In the genomic region with DNA sequence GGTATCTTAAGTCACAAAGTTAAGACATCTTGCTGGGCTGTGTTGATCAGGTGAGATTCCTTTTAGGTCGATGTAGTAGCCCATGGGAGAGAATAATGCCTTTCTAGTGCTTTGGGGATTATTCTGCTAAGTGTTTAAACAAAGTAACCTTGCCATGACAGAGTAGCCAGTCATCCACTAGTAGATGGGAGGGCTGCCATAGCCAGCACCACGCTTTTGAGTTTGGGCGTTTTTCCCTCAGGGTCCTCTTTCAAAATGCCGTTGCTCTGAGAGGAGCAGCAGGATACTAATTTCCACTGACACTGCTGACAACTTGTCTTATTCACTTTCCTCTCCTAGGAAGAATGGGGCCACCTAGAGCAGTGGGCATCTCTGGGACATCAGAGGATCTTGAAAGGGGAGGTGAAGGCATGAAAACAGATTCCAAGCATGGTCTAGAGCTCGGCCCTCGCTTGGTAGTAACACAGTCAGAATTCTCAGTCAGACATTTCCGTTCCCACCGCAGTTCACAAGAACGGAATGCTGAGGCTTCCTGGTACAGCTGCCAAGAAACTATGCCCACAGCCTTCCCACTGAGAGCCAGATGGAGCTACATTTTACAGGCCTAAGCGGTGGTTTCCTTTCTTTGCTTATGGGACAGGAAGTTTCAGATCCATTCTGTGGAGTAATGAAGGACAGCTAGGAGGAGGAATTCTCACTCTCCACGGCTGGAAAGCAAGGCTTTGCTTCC, we compare ENCODE assay signal across 12 cellular contexts. TPM values are rescaled to one million over a fixed set of nuclear protein-coding genes. Genes with fewer than 3 reads are reported as not detected.
DNase-seq lines count a peak whose midpoint lies in the region; ATAC-seq and TF ChIP-seq lines count a peak whose summit lies in the region.
"Had no signal": no experiment of that assay in that cellular context is flagged by ENCODE, and none has a peak within 500 bp of the region (broad histone marks: within the 10 kb centered on the region; RNA-seq: fewer than 3 reads in every experiment).

No MANE protein-coding gene starts in this region.

- CTCF ChIA-PET in Calu3 (lab: Charles Lee): interaction anchor here (0.7 to 1.1 kb wide), 2 partner anchors 15 to 702 kb away, joined by 3 to 4 read pairs; a partner anchor contains a TSS

- peaks cover 42% of the 10 kb centered on the region for H3K4me1 Mint-ChIP-seq in Calu3 (ENCODE audit: low read depth, unreplicated experiment)
- H3K4me1 Mint-ChIP-seq: memory B cell had no signal

- no peaks in the 10 kb centered on the region for H3K9me2 ChIP-seq in MM.1S (replicated peaks; ENCODE audit: insufficient read depth, low read length)

- in situ Hi-C loops in HAP-1 (cut with MboI; ENCODE audit: low sequenced_read_pairs): loop anchor here (10.0 kb wide), 1 partner anchor 592 kb away; no protein-coding TSS in a partner anchor

- H3K36me3 ChIP-seq in SJSA1 (no peaks in the 10 kb centered on the region), sigmoid colon (no peaks in the 10 kb centered on the region), HAP-1 (replicated peaks) (no peaks in the 10 kb centered on the region), MM.1S (replicated peaks; ENCODE audit: insufficient read depth, low read length) (no peaks in the 10 kb centered on the region)
- H3K36me3 ChIP-seq: adrenal gland had no signal

- H3K27me3 ChIP-seq in SJSA1 (replicated peaks) (no peaks in the 10 kb centered on the region), sigmoid colon (no peaks in the 10 kb centered on the region), HAP-1 (ENCODE audit: low read depth) (no peaks in the 10 kb centered on the region), MM.1S (replicated peaks; ENCODE audit: insufficient read depth, low read length) (no peaks in the 10 kb centered on the region)
- H3K27me3 ChIP-seq: adrenal gland had no signal

- H3K36me3 Mint-ChIP-seq in Calu3 (ENCODE audit: insufficient read depth, unreplicated experiment): no peaks in the 10 kb centered on the region
- H3K36me3 Mint-ChIP-seq: memory B cell had no signal

- intact Hi-C loops in Calu3 (cut with micrococcal nuclease; ENCODE audit: unreplicated experiment) (no loop called here), sigmoid colon (cut with DNase I) (no loop called here)

- no TSS peak for BruUV-seq in Calu3 (replicated peaks; lab: Mats Ljungman, UMichigan)

- no peak overlapping the region for H3K4me3 ChIP-seq in SJSA1
- no peak overlapping the region for H3K4me3 ChIP-seq in fibroblast of pulmonary artery (replicated peaks; ENCODE audit: low read depth, low read length)
- no peak overlapping the region for H3K4me3 ChIP-seq in sigmoid colon
- H3K4me3 ChIP-seq in HAP-1: no peak overlapping the region
- H3K4me3 ChIP-seq in MM.1S (ENCODE audit: low read length): no peak overlapping the region
- H3K4me3 ChIP-seq: adrenal gland had no signal

- TF ChIP-seq POLR2A in sigmoid colon (IDR thresholded peaks at IDR 0.05): no peak

- H3K79me2 ChIP-seq in MM.1S (ENCODE audit: low read length): no peaks in the 10 kb centered on the region

- H3K9me3 ChIP-seq in SJSA1 (replicated peaks) (no peaks in the 10 kb centered on the region), sigmoid colon (no peaks in the 10 kb centered on the region), HAP-1 (no peaks in the 10 kb centered on the region), MM.1S (replicated peaks; ENCODE audit: insufficient read depth, low read length) (no peaks in the 10 kb centered on the region)
- H3K9me3 ChIP-seq: adrenal gland had no signal

- H3K9ac ChIP-seq in MM.1S (ENCODE audit: low read length): no peak overlapping the region

- no peaks in the 10 kb centered on the region for H3K9me3 Mint-ChIP-seq in Calu3 (ENCODE audit: low read depth, unreplicated experiment)
- H3K9me3 Mint-ChIP-seq: memory B cell had no signal

- TF ChIP-seq EP300 in sigmoid colon (IDR thresholded peaks at IDR 0.05): no peak

- H3K4me1 ChIP-seq in SJSA1 (replicated peaks) (peaks cover 20% of the 10 kb centered on the region), sigmoid colon (peaks cover 0 to 7% (median 3%) of the 10 kb centered on the region in 4 donors), HAP-1 (no peaks in the 10 kb centered on the region), MM.1S (ENCODE audit: low read length) (no peaks in the 10 kb centered on the region)
- H3K4me1 ChIP-seq: adrenal gland had no signal

- peak; percentile 60 for DNase-seq in Calu3
- peak; percentile 69 to 75 for DNase-seq in SJSA1 (ENCODE audit: low read depth in 1 of 2, low spot score in 2 of 2)
- DNase-seq in fibroblast of pulmonary artery (ENCODE audit: low read depth): peak; percentile 95
- DNase-seq in sigmoid colon: no peak
- no peak for DNase-seq in OCI-M1 (lab: John Stamatoyannopoulos, UW)
- DNase-seq in HAP-1 (ENCODE audit: low spot score in 2 of 2): no peak
- DNase-seq in MM.1S: no peak
- DNase-seq: KG1, T1000 had no signal

- peak overlapping the region; percentile 37 for H3K27ac Mint-ChIP-seq in Calu3 (ENCODE audit: unreplicated experiment)
- H3K27ac Mint-ChIP-seq: memory B cell had no signal

- H3F3A ChIP-seq in MM.1S (ENCODE audit: insufficient read depth, low read length): no peaks in the 10 kb centered on the region

- 18 to 44% methylated on average over 11 of the region's 11 CpGs for WGBS in sigmoid colon, 2 donors

- no peak overlapping the region for H2AFZ ChIP-seq in MM.1S (ENCODE audit: low read length)

- TF ChIP-seq CTCF in Calu3 (IDR thresholded peaks at IDR 0.05; ENCODE audit: unreplicated experiment) (no peak), fibroblast of pulmonary artery (IDR thresholded peaks at IDR 0.05; ENCODE audit: low read length, missing control alignments) (no peak), sigmoid colon (IDR thresholded peaks at IDR 0.05) (no peak), MM.1S (IDR thresholded peaks at IDR 0.05; ENCODE audit: low read length) (no peak)

- ATAC-seq in GM18517 (IDR thresholded peaks at IDR 0.05; ENCODE audit: unreplicated experiment): no peak

- peak overlapping the region; percentile 63 for H3K27ac ChIP-seq in SJSA1
- H3K27ac ChIP-seq in sigmoid colon: peak overlapping the region; percentile 18 to 63 (median 42)
- no peak overlapping the region for H3K27ac ChIP-seq in MM.1S (ENCODE audit: low read length)

- H4K20me1 ChIP-seq in MM.1S (ENCODE audit: insufficient read depth, low read length): no peaks in the 10 kb centered on the region

- no peak overlapping the region for H3K4me3 Mint-ChIP-seq in Calu3 (ENCODE audit: low read depth, unreplicated experiment)
- H3K4me3 Mint-ChIP-seq: memory B cell had no signal

- H3K4me2 ChIP-seq in MM.1S (ENCODE audit: low read depth, low read length): no peak overlapping the region

- peaks cover 3% of the 10 kb centered on the region for H3K27me3 Mint-ChIP-seq in Calu3 (ENCODE audit: unreplicated experiment)

RNA-seq across cellular contexts. Expression of a gene that starts 15.3 kb away (rescaled TPM):
- total RNA-seq in Calu3 (2022) (49.0 and 56.8 TPM in 2 replicates), sigmoid colon (10 to 100 TPM; 50.3 to 94.7 (median 74.6) TPM)
- total RNA-seq in SJSA1 (2014; rRNA removed; shearing (Covaris generic)): 134 and 179 TPM in 2 replicates
- polyA plus RNA-seq in sigmoid colon: 10 to 100 TPM; 46.2 to 75.8 (median 48.5) TPM

Comparison
In these comparisons a context has a peak if more than half of its experiments do, and no peak if none do; other contexts are left out.
1. DNase-seq: peak in Calu3 (single experiment), SJSA1 (2 of 2) and fibroblast of pulmonary artery (single experiment); none in sigmoid colon (single experiment), OCI-M1 (single experiment), HAP-1 (0 of 2) and MM.1S (single experiment).